ENCODE assay signal across 9 cellular contexts in genomic region chr7:116776610-116777289, GRCh38.
DNase-seq lines count a peak whose midpoint lies in the region; ATAC-seq and TF ChIP-seq lines count a peak whose summit lies in the region.
"Had no signal": no experiment of that assay in that cellular context is flagged by ENCODE, and none has a peak within 500 bp of the region (broad histone marks: within the 10 kb centered on the region; RNA-seq: fewer than 3 reads in every experiment).

No MANE protein-coding gene starts in this region.

- H3K4me3 ChIP-seq in IMR-90 (ENCODE audit: insufficient read depth, low read depth, low read length): no peak overlapping the region
- H3K4me3 ChIP-seq in fibroblast of pulmonary artery (replicated peaks; ENCODE audit: low read depth, low read length): no peak overlapping the region

- H3K79me1 ChIP-seq in IMR-90 (ENCODE audit: low read depth in 1 of 2, low read length in 2 of 2): peaks cover 5 to 7% of the 10 kb centered on the region in 2 experiments; a peak in 2 of 4 replicates

- POLR2A ChIA-PET in IMR-90 (lab: Charles Lee; ENCODE audit: unreplicated experiment): no interaction called here

- TF ChIP-seq CTCF in IMR-90 (conservative IDR thresholded peaks at IDR 0.05; ENCODE audit: low read depth, low read length): no peak
- TF ChIP-seq CTCF in fibroblast of pulmonary artery (IDR thresholded peaks at IDR 0.05; ENCODE audit: low read length, missing control alignments): no peak

- in situ Hi-C loops in IMR-90 (cut with MboI; ENCODE audit: low sequenced_read_pairs): no loop called here

- no peak overlapping the region for H2AFZ ChIP-seq in IMR-90 (replicated peaks; ENCODE audit: low read length, poor library complexity)

- peak overlapping the region; percentile 64; the same call in 1 of the 2 replicates for H3K4ac ChIP-seq in IMR-90 (ENCODE audit: low read depth, low read length)

- H3K56ac ChIP-seq in IMR-90 (ENCODE audit: extremely low read depth, insufficient read depth, low read length): no peak overlapping the region

- no peak for TF ChIP-seq RAD21 in IMR-90 (IDR thresholded peaks at IDR 0.05; ENCODE audit: low read length)

- peaks cover 19% of the 10 kb centered on the region for H3K9me1 ChIP-seq in IMR-90 (ENCODE audit: insufficient read depth, low read length)

- DNase-seq in A172 (ENCODE audit: low spot score): peak; percentile 97
- peak; percentile 85 for DNase-seq in IMR-90
- peak; percentile 76 for DNase-seq in fibroblast of pulmonary artery (ENCODE audit: low read depth)
- no peak for DNase-seq in cortex of kidney (lab: John Stamatoyannopoulos, UW)
- DNase-seq in UCSD-AML1 (lab: John Stamatoyannopoulos, UW; ENCODE audit: unreplicated experiment): no peak
- DNase-seq: DND-41 had no signal

- H3K14ac ChIP-seq in IMR-90 (replicated peaks; ENCODE audit: low read depth, low read length): peak overlapping the region; percentile 57; the same call in 1 of the 2 replicates

- H2BK5ac ChIP-seq in IMR-90 (ENCODE audit: low read depth, low read length, poor library complexity, severe bottlenecking): peak overlapping the region; percentile 77

- H2BK20ac ChIP-seq in IMR-90 (ENCODE audit: low read depth, low read length): peak overlapping the region; percentile 64; the same call in 1 of the 2 replicates

- H3K9ac ChIP-seq in IMR-90 (ENCODE audit: low read depth, low read length): no peak overlapping the region

- peaks cover 4% of the 10 kb centered on the region; the same call in 1 of the 2 replicates for H3K9me3 ChIP-seq in IMR-90 (ENCODE audit: control insufficient read depth, insufficient read depth, low read length)

- H3K4me2 ChIP-seq in IMR-90 (ENCODE audit: low read depth, low read length): no peak overlapping the region; the same call in 1 of the 2 replicates

- 0 out of 3 replicates have a peak overlapping the region, but pooled peaks have one; percentile 6 for H2BK15ac ChIP-seq in IMR-90 (ENCODE audit: low read depth, low read length)

- WGBS in IMR-90 (ENCODE audit: extremely low coverage in 2 of 2, insufficient read length in 1 of 2), 2 experiments: no CpG with 5 or more reads among the region's 3 CpGs

- H4K5ac ChIP-seq in IMR-90 (ENCODE audit: low read depth, low read length): peak overlapping the region; percentile 71

- H3K18ac ChIP-seq in IMR-90 (ENCODE audit: low read depth, low read length): peak overlapping the region; percentile 82

- BruUV-seq in IMR-90 (replicated peaks; lab: Mats Ljungman, UMichigan): no TSS peak

- ATAC-seq in GM19463 (IDR thresholded peaks at IDR 0.05; ENCODE audit: unreplicated experiment) (peak; percentile 75), IMR-90 (ENCODE audit: low read depth) (no peak; the same call in 1 of the 2 replicates), GM21360 (IDR thresholded peaks at IDR 0.05; ENCODE audit: unreplicated experiment) (no peak), HG03095 (IDR thresholded peaks at IDR 0.05; ENCODE audit: unreplicated experiment) (no peak)

- intact Hi-C loops in IMR-90 (cut with micrococcal nuclease): loop anchor here (5.0 kb wide), 1 partner anchor 39 kb away; no protein-coding TSS in a partner anchor

- H3K36me3 ChIP-seq in IMR-90 (ENCODE audit: control insufficient read depth, insufficient read depth, low read length): peaks cover 3% of the 10 kb centered on the region; the same call in 1 of the 2 replicates

- H3K23ac ChIP-seq in IMR-90 (ENCODE audit: low read depth, low read length): no peak overlapping the region

- no peak overlapping the region for H2AK9ac ChIP-seq in IMR-90 (replicated peaks; ENCODE audit: low read depth, low read length, poor library complexity)

- H4K91ac ChIP-seq in IMR-90 (ENCODE audit: insufficient read depth, low read depth, low read length): peak overlapping the region; percentile 26; the same call in 1 of the 2 replicates

- H2BK120ac ChIP-seq in IMR-90 (ENCODE audit: low read depth, low read length): peak overlapping the region; percentile 63; the same call in 1 of the 2 replicates

- H3K27ac ChIP-seq in IMR-90 (ENCODE audit: insufficient read depth, low read length): no peak overlapping the region

- H3K27me3 ChIP-seq in IMR-90 (ENCODE audit: control insufficient read depth, insufficient read depth, low read length): no peaks in the 10 kb centered on the region

- dilution Hi-C loops in IMR-90 (cut with HindIII; ENCODE audit: low sequenced_read_pairs, unreplicated experiment): no loop called here

- peaks cover 29% of the 10 kb centered on the region for H3K4me1 ChIP-seq in IMR-90 (ENCODE audit: control insufficient read depth, insufficient read depth, low read length)

- no peak overlapping the region for H2AK5ac ChIP-seq in IMR-90 (ENCODE audit: low read depth, low read length)

- TF ChIP-seq POLR2A in IMR-90 (IDR thresholded peaks at IDR 0.05; ENCODE audit: low read depth, low read length): no peak

- peak overlapping the region in 1 of 2 experiments; percentile 26; a peak in 1 of 4 replicates for H4K8ac ChIP-seq in IMR-90 (ENCODE audit: low read depth in 2 of 2, low read length in 2 of 2)

- CTCF ChIA-PET in IMR-90 (lab: Yijun Ruan, JAX): interaction anchor here (0.5 to 1.4 kb wide), 2 partner anchors 45 to 1377 kb away, joined by 3 read pairs; no protein-coding TSS in a partner anchor

- H4K20me1 ChIP-seq in IMR-90 (ENCODE audit: insufficient read depth, low read length): no peaks in the 10 kb centered on the region

TF ChIP-seq in IMR-90, 13 proteins besides CTCF, POLR2A, EP300 and RAD21:
- TF ChIP-seq CEBPB (IDR thresholded peaks at IDR 0.05; ENCODE audit: low read depth, low read length) (peak; percentile 81), BHLHE40 (IDR thresholded peaks at IDR 0.05; ENCODE audit: low read depth, low read length) (peak; percentile 6; the same call in 1 of the 2 replicates), ELK1 (IDR thresholded peaks at IDR 0.05; ENCODE audit: borderline replicate concordance, low read depth, low read length) (no peak), MAZ (IDR thresholded peaks at IDR 0.05; ENCODE audit: borderline replicate concordance, low read depth, low read length) (no peak), RFX5 (IDR thresholded peaks at IDR 0.05; ENCODE audit: low read depth, low read length) (no peak), USF2 (IDR thresholded peaks at IDR 0.05; ENCODE audit: low read depth, low read length) (no peak), NFE2L2 (IDR thresholded peaks at IDR 0.05; ENCODE audit: low read depth, low read length) (no peak), RCOR1 (IDR thresholded peaks at IDR 0.05; ENCODE audit: insufficient replicate concordance, low read length) (no peak), MAFK (IDR thresholded peaks at IDR 0.05; ENCODE audit: low read depth, low read length) (no peak), FOS (IDR thresholded peaks at IDR 0.05; ENCODE audit: low read depth, low read length) (0 out of 2 replicates have a peak, but pooled peaks have one; percentile 8)

Comparison
In these comparisons a context has a peak if more than half of its experiments do, and no peak if none do; other contexts are left out.
1. DNase-seq: peak in A172 (single experiment), IMR-90 (single experiment) and fibroblast of pulmonary artery (single experiment); none in cortex of kidney (single experiment) and UCSD-AML1 (single experiment).